In the genomic region with DNA sequence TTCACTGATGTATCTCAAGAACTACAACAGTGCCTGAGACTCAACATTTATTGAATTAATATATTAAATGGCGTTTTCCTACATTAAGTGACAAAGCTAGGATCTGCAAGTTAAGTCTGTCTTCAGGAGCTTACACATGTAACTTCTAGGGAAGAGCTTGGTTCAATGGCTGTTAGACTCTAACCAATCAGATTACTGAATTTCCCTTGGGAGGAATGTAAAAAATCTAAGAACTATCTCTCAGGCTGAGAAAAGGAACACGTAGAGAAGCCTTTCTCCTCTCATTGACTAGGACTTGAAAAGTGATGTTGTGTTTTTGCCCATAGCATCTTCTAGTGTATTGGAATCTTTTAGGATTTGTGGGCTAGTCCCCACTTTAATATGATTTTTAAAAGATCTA, we compare ENCODE assay signal across 21 cellular contexts. TPM values are rescaled to one million over a fixed set of nuclear protein-coding genes. Genes with fewer than 3 reads are reported as not detected.
DNase-seq lines count a peak whose midpoint lies in the region; ATAC-seq lines count a peak whose summit lies in the region.
"Had no signal": no experiment of that assay in that cellular context is flagged by ENCODE, and none has a peak within 500 bp of the region (broad histone marks: within the 10 kb centered on the region; RNA-seq: fewer than 3 reads in every experiment).

No MANE protein-coding gene starts in this region.

- no peaks in the 10 kb centered on the region for H3K9me3 Mint-ChIP-seq in stimulated activated memory B cell treated with anti-CD40 and anti-IgM and Interleukin-4, amounts not matched to agents 10 μg/mL and 1 μg/mL and 100 μg/mL, for 72 hours
- H3K9me3 Mint-ChIP-seq: CD4-positive, alpha-beta memory T cell; HFFc6 had no signal

- no peak for ATAC-seq in stimulated activated memory B cell treated with anti-CD40 and anti-IgM and Interleukin-4, amounts not matched to agents 10 μg/mL and 1 μg/mL and 100 μg/mL, for 72 hours
- ATAC-seq: A549, GM12878 had no signal

- H3K27me3 ChIP-seq in NT2/D1 (ENCODE audit: insufficient read depth, insufficient read length): no peaks in the 10 kb centered on the region
- no peaks in the 10 kb centered on the region for H3K27me3 ChIP-seq in mesendoderm (ENCODE audit: insufficient read depth, low read length, poor library complexity)

- H3K4me2 ChIP-seq in mesendoderm (ENCODE audit: low read length): no peak overlapping the region
- H3K4me2 ChIP-seq: A549 had no signal

- DNase-seq in EH (ENCODE audit: low read depth) (peak; percentile 21), NT2/D1 (ENCODE audit: low read depth, low spot score) (peak; percentile 1), mesendoderm (peak; percentile 57), iPS-NIHi7 (ENCODE audit: extremely low spot score) (no peak), NCI-H1436 (lab: John Stamatoyannopoulos, UW) (no peak), UCSD-AML1 (lab: John Stamatoyannopoulos, UW; ENCODE audit: unreplicated experiment) (no peak)
- DNase-seq: 8988T; ACHN; C1 segment of cervical spinal cord; CD4-positive, alpha-beta memory T cell; COR-L47; DMS153; DND-41; EL; GDM1; GM23248; HFFc6 had no signal

- peaks cover 34% of the 10 kb centered on the region for H3K36me3 Mint-ChIP-seq in stimulated activated memory B cell treated with anti-CD40 and anti-IgM and Interleukin-4, amounts not matched to agents 10 μg/mL and 1 μg/mL and 100 μg/mL, for 72 hours

- H2BK120ac ChIP-seq in mesendoderm (ENCODE audit: low read depth, low read length): no peak overlapping the region

- H4K8ac ChIP-seq in mesendoderm (ENCODE audit: low read depth, low read length): no peak overlapping the region

- H3K56ac ChIP-seq in mesendoderm (ENCODE audit: low read length): no peak overlapping the region

- H3K36me3 ChIP-seq in NT2/D1 (ENCODE audit: insufficient read depth, insufficient read length, low read length) (peaks cover 20% of the 10 kb centered on the region), mesendoderm (ENCODE audit: control insufficient read depth, insufficient read depth, low read length) (no peaks in the 10 kb centered on the region)
- H3K36me3 ChIP-seq: HAP-1 had no signal

- H3K4me3 ChIP-seq in NT2/D1 (ENCODE audit: insufficient read length, low read depth) (no peak overlapping the region), mesendoderm (ENCODE audit: low read length) (no peak overlapping the region)
- H3K4me3 ChIP-seq: A549, GM12878, GM23248, HAP-1 had no signal

- peak overlapping the region; percentile 31 for H3K27ac Mint-ChIP-seq in stimulated activated memory B cell treated with anti-CD40 and anti-IgM and Interleukin-4, amounts not matched to agents 10 μg/mL and 1 μg/mL and 100 μg/mL, for 72 hours

- WGBS in mesendoderm (ENCODE audit: extremely low coverage, insufficient coverage, low lambda C conversion rate): no CpG with 5 or more reads among the region's 2 CpGs

- no peak overlapping the region for H3K27ac ChIP-seq in mesendoderm (ENCODE audit: low read depth, low read length)
- H3K27ac ChIP-seq: A549, GM23248 had no signal

- no peak overlapping the region for H3K9ac ChIP-seq in NT2/D1 (ENCODE audit: insufficient read length, low read depth)
- no peak overlapping the region for H3K9ac ChIP-seq in mesendoderm (ENCODE audit: low read length)
- H3K9ac ChIP-seq: GM23248 had no signal

- no peaks in the 10 kb centered on the region for H3K4me1 ChIP-seq in NT2/D1 (ENCODE audit: insufficient read depth, insufficient read length)
- no peaks in the 10 kb centered on the region for H3K4me1 ChIP-seq in mesendoderm (ENCODE audit: control insufficient read depth, low read depth, low read length)
- H3K4me1 ChIP-seq: A549 had no signal

- no peak overlapping the region for H2BK5ac ChIP-seq in mesendoderm (ENCODE audit: low read length)

- no peaks in the 10 kb centered on the region for H3K9me3 ChIP-seq in NT2/D1 (ENCODE audit: insufficient read depth, low read length)
- H3K9me3 ChIP-seq: A549, HAP-1 had no signal

- H3K27me3 Mint-ChIP-seq in stimulated activated memory B cell treated with anti-CD40 and anti-IgM and Interleukin-4, amounts not matched to agents 10 μg/mL and 1 μg/mL and 100 μg/mL, for 72 hours: no peaks in the 10 kb centered on the region
- H3K27me3 Mint-ChIP-seq: CD4-positive, alpha-beta memory T cell had no signal

- no peak overlapping the region for H2BK15ac ChIP-seq in mesendoderm (replicated peaks; ENCODE audit: low read depth)

- no peak overlapping the region for H4K5ac ChIP-seq in mesendoderm (ENCODE audit: low read length)

- no peak overlapping the region for H3K4me3 Mint-ChIP-seq in stimulated activated memory B cell treated with anti-CD40 and anti-IgM and Interleukin-4, amounts not matched to agents 10 μg/mL and 1 μg/mL and 100 μg/mL, for 72 hours
- H3K4me3 Mint-ChIP-seq: CD4-positive, alpha-beta memory T cell; HFFc6 had no signal

- H3K4ac ChIP-seq in mesendoderm (ENCODE audit: low read depth, low read length): no peak overlapping the region

- no peak overlapping the region for H3K18ac ChIP-seq in mesendoderm (ENCODE audit: low read length)

- no peak overlapping the region for H3K23ac ChIP-seq in mesendoderm (ENCODE audit: low read length)

- H2AK5ac ChIP-seq in mesendoderm (ENCODE audit: low read length): no peak overlapping the region

- H3K4me1 Mint-ChIP-seq in stimulated activated memory B cell treated with anti-CD40 and anti-IgM and Interleukin-4, amounts not matched to agents 10 μg/mL and 1 μg/mL and 100 μg/mL, for 72 hours: no peaks in the 10 kb centered on the region

- H3K79me2 ChIP-seq in mesendoderm (ENCODE audit: control insufficient read depth, insufficient read depth, low read length): no peaks in the 10 kb centered on the region

- no peaks in the 10 kb centered on the region for H3K79me1 ChIP-seq in mesendoderm (ENCODE audit: low read length)

RNA-seq across cellular contexts. Expression of gene CCNH, which starts 53.6 kb away (rescaled TPM):
- polyA plus RNA-seq in mesendoderm (2013, experiment 1 of 2): 29.2 TPM
- 30.6 TPM for polyA plus RNA-seq in mesendoderm (2013, experiment 2 of 2)

Comparison
In these comparisons a context has a peak if more than half of its experiments do, and no peak if none do; other contexts are left out.
1. DNase-seq: peak in EH (single experiment), NT2/D1 (single experiment) and mesendoderm (single experiment); none in iPS-NIHi7 (single experiment), NCI-H1436 (single experiment) and UCSD-AML1 (single experiment).